ENCODE assay signal across 9 cellular contexts in genomic region chr11:2781413-2782274, GRCh38.
DNase-seq lines count a peak whose midpoint lies in the region; ATAC-seq and TF ChIP-seq lines count a peak whose summit lies in the region.
"Had no signal": no experiment of that assay in that cellular context is flagged by ENCODE, and none has a peak within 500 bp of the region (broad histone marks: within the 10 kb centered on the region; RNA-seq: fewer than 3 reads in every experiment).

No MANE protein-coding gene starts in this region.

- no peak for ATAC-seq in GM18870 (IDR thresholded peaks at IDR 0.05; ENCODE audit: unreplicated experiment)

- TF ChIP-seq CTCF in transverse colon (IDR thresholded peaks at IDR 0.05), result no peak

- H3K9me3 ChIP-seq in transverse colon, result no peaks in the 10 kb centered on the region

- WGBS in transverse colon (ENCODE audit: low coverage in 1 of 2), 2 donors, result 77 to 79% methylated on average over 8 to 17 of the region's 19 CpGs

- in situ Hi-C loops in transverse colon (cut with MboI; ENCODE audit: low pct_ligation_motif_present in 1 of 4, low pct_unique_long_range_greater_than_20kb in 1 of 4, low sequenced_read_pairs in 3 of 4), result no loop called here

- intact Hi-C loops in transverse colon (cut with DNase I; ENCODE audit: low total_unique reads), result no loop called here

- peak; percentile 11 for DNase-seq in activated T-cell treated with anti-CD3 and anti-CD28 coated beads, Interleukin-2, amount 50 U/mL, for 1 hour
- DNase-seq in activated T-cell treated with anti-CD3 and anti-CD28 coated beads for 4 hours, result no peak
- DNase-seq in erythroblast (lab: John Stamatoyannopoulos, UW), result peak; percentile 38 to 49
- DNase-seq in mucosa of gallbladder (ENCODE audit: low spot score), result peak; percentile 12
- DNase-seq in transverse colon, result peak; percentile 7
- no peak for DNase-seq in NCI-H345 treated with DMSO at 0.1 percent for 48 hours (lab: John Stamatoyannopoulos, UW; ENCODE audit: unreplicated experiment)
- no peak for DNase-seq in CD1c-positive myeloid dendritic cell (ENCODE audit: extremely low spot score)
- DNase-seq: NCI-H524 treated with DMSO at 0.1 percent for 48 hours had no signal

- H3K36me3 ChIP-seq in transverse colon, result no peaks in the 10 kb centered on the region

- H3K4me1 ChIP-seq in transverse colon, result peaks cover 16 to 34% (median 27%) of the 10 kb centered on the region in 4 donors

- no peak overlapping the region for H3K4me3 ChIP-seq in transverse colon

- no peak for TF ChIP-seq POLR2A in erythroblast (IDR thresholded peaks at IDR 0.05; ENCODE audit: low read length)
- TF ChIP-seq POLR2A in transverse colon (IDR thresholded peaks at IDR 0.05), result no peak

- TF ChIP-seq EP300 in transverse colon (IDR thresholded peaks at IDR 0.05; ENCODE audit: low read depth), result no peak

- no peak overlapping the region for H3K27ac ChIP-seq in transverse colon

- H3K27me3 ChIP-seq in transverse colon, result no peaks in the 10 kb centered on the region

Comparison
In these comparisons a context has a peak if more than half of its experiments do, and no peak if none do; other contexts are left out.
1. DNase-seq: peak in activated T-cell treated with anti-CD3 and anti-CD28 coated beads, Interleukin-2, amount 50 U/mL, for 1 hour (single experiment), erythroblast (2 of 2), mucosa of gallbladder (single experiment) and transverse colon (single experiment); none in activated T-cell treated with anti-CD3 and anti-CD28 coated beads for 4 hours (single experiment), NCI-H345 treated with DMSO at 0.1 percent for 48 hours (single experiment) and CD1c-positive myeloid dendritic cell (single experiment).